8 cellular contexts compared by ENCODE assay signal in genomic region chr1:21368514-21369289, GRCh38.
DNase-seq lines count a peak whose midpoint lies in the region; ATAC-seq and TF ChIP-seq lines count a peak whose summit lies in the region.

No MANE protein-coding gene starts in this region.

- peak; percentile 67 for DNase-seq in CD14-positive monocyte (ENCODE audit: low spot score)
- DNase-seq in HL-60 (ENCODE audit: low read depth in 1 of 2, low spot score in 1 of 2) = peak; percentile 36 to 54
- DNase-seq in NOMO-1 treated with dmso at 0.1 percent for 144 hours (lab: John Stamatoyannopoulos, UW; ENCODE audit: unreplicated experiment) = peak; percentile 21
- peak; percentile 75 for DNase-seq in activated T-cell treated with anti-CD3 and anti-CD28 coated beads, Interleukin-2, amount 50 U/mL, for 1 hour
- peak; percentile 70 for DNase-seq in fibroblast of gingiva (ENCODE audit: low read depth)
- peak; percentile 63 for DNase-seq in natural killer cell

- H3K4me1 Mint-ChIP-seq in CD14-positive monocyte (peaks cover 13% of the 10 kb centered on the region), natural killer cell (peaks cover 7 to 13% of the 10 kb centered on the region in 2 donors)
- H3K4me1 Mint-ChIP-seq in stimulated activated naive CD8-positive, alpha-beta T cell treated with anti-CD3 and anti-CD28 coated beads, Interleukin-15, Interleukin-2, amounts not matched to agents 100 ng/mL and 50 ng/mL, for 24 hours (ENCODE audit: low read depth) = peaks cover 24% of the 10 kb centered on the region

- intact Hi-C loops in CD14-positive monocyte (cut with micrococcal nuclease) (loop anchor here (1.0 to 5.0 kb wide), 6 partner anchors 66 to 136 kb away; no protein-coding TSS in a partner anchor), natural killer cell (cut with micrococcal nuclease) (loop anchor here (1.0 kb wide), 2 partner anchors 113 to 136 kb away; no protein-coding TSS in a partner anchor)

- H3K27ac Mint-ChIP-seq in CD14-positive monocyte (peak overlapping the region in 1 of 7 donors; percentile 77), natural killer cell (peak overlapping the region in 1 of 2 donors; percentile 7)
- peak overlapping the region; percentile 34 for H3K27ac Mint-ChIP-seq in stimulated activated naive CD8-positive, alpha-beta T cell treated with anti-CD3 and anti-CD28 coated beads, Interleukin-15, Interleukin-2, amounts not matched to agents 100 ng/mL and 50 ng/mL, for 24 hours

- peaks cover 0 to 2% (median 0%) of the 10 kb centered on the region in 7 donors for H3K9me3 Mint-ChIP-seq in CD14-positive monocyte
- H3K9me3 Mint-ChIP-seq in natural killer cell = no peaks in the 10 kb centered on the region
- no peaks in the 10 kb centered on the region for H3K9me3 Mint-ChIP-seq in stimulated activated naive CD8-positive, alpha-beta T cell treated with anti-CD3 and anti-CD28 coated beads, Interleukin-15, Interleukin-2, amounts not matched to agents 100 ng/mL and 50 ng/mL, for 24 hours

- H3K4me3 Mint-ChIP-seq in CD14-positive monocyte = peak overlapping the region in 1 of 2 donors; percentile 40
- no peak overlapping the region for H3K4me3 Mint-ChIP-seq in natural killer cell
- no peak overlapping the region for H3K4me3 Mint-ChIP-seq in stimulated activated naive CD8-positive, alpha-beta T cell treated with anti-CD3 and anti-CD28 coated beads, Interleukin-15, Interleukin-2, amounts not matched to agents 100 ng/mL and 50 ng/mL, for 24 hours

- H3K36me3 Mint-ChIP-seq in CD14-positive monocyte (no peaks in the 10 kb centered on the region), natural killer cell (no peaks in the 10 kb centered on the region)
- no peaks in the 10 kb centered on the region for H3K36me3 Mint-ChIP-seq in stimulated activated naive CD8-positive, alpha-beta T cell treated with anti-CD3 and anti-CD28 coated beads, Interleukin-15, Interleukin-2, amounts not matched to agents 100 ng/mL and 50 ng/mL, for 24 hours (ENCODE audit: low read depth)

- no peaks in the 10 kb centered on the region for H3K27me3 ChIP-seq in HL-60 (ENCODE audit: insufficient read depth, poor library complexity, severe bottlenecking)

- H3K27me3 Mint-ChIP-seq in CD14-positive monocyte (ENCODE audit: low read depth in 3 of 3) (peaks cover 21 to 43% (median 25%) of the 10 kb centered on the region in 3 donors), natural killer cell (ENCODE audit: low read depth in 2 of 2) (peaks cover 0 to 4% of the 10 kb centered on the region in 2 donors)
- no peaks in the 10 kb centered on the region for H3K27me3 Mint-ChIP-seq in stimulated activated naive CD8-positive, alpha-beta T cell treated with anti-CD3 and anti-CD28 coated beads, Interleukin-15, Interleukin-2, amounts not matched to agents 100 ng/mL and 50 ng/mL, for 24 hours

- no peak overlapping the region for H3K27ac ChIP-seq in HL-60 (replicated peaks)

- TF ChIP-seq CTCF in CD14-positive monocyte (IDR thresholded peaks at IDR 0.05) = peak; percentile 100
- TF ChIP-seq CTCF in HL-60 (IDR thresholded peaks at IDR 0.05; ENCODE audit: insufficient read depth, low read length) = peak; percentile 78
- peak; percentile 99 for TF ChIP-seq CTCF in natural killer cell (IDR thresholded peaks at IDR 0.05)

- no peak overlapping the region for H3K4me3 ChIP-seq in HL-60 (replicated peaks; ENCODE audit: insufficient read depth, low read length)

- ATAC-seq in natural killer cell = peak; percentile 64 to 84 (median 80)
- ATAC-seq in HG02678 (IDR thresholded peaks at IDR 0.05; ENCODE audit: unreplicated experiment) = no peak

Comparison
In these comparisons a context has a peak if more than half of its experiments do, and no peak if none do; other contexts are left out.
1. DNase-seq: peak in every context shown above with its lines; median percentile 75 in activated T-cell treated with anti-CD3 and anti-CD28 coated beads, Interleukin-2, amount 50 U/mL, for 1 hour; 70 in fibroblast of gingiva; 67 in CD14-positive monocyte; 63 in natural killer cell; 45 in HL-60; 21 in NOMO-1 treated with dmso at 0.1 percent for 144 hours.